ENCODE assay signal across 12 cellular contexts in the genomic region with DNA sequence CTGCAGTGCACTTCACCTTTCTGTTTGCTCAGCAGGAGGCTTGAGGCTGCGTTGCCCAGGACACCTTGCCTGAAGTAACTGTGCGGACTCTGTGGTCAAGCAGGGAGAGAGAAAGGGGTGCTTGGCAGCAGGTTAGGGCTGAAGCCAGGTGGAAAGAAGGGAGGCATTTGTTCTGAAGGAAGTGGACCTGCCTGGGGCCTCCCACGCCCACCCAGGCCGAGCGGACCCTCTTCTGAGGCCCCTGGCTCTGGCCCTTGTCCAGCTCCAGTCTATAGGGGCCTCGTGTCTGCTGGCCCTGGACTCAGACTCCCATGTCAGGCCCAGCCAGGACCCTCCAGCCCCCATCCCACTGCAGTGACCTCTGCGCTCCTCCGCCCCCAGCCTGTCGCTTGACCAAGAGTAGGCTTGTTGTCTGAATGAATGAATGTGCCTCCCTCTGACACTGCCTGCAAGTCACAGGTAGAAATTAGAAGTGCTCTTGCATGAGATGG. TPM values are rescaled to one million over a fixed set of nuclear protein-coding genes. Genes with fewer than 3 reads are reported as not detected.
DNase-seq lines count a peak whose midpoint lies in the region; TF ChIP-seq lines count a peak whose summit lies in the region.
"Had no signal": no experiment of that assay in that cellular context is flagged by ENCODE, and none has a peak within 500 bp of the region (broad histone marks: within the 10 kb centered on the region; RNA-seq: fewer than 3 reads in every experiment).

No MANE protein-coding gene starts in this region.

- H3K36me3 ChIP-seq in stomach = peaks cover 0 to 13% (median 10%) of the 10 kb centered on the region in 4 donors

- no peak for TF ChIP-seq POLR2A in lower leg skin (IDR thresholded peaks at IDR 0.05)
- TF ChIP-seq POLR2A in stomach (IDR thresholded peaks at IDR 0.05) = no peak

- H3K27ac ChIP-seq in stomach = no peak overlapping the region

- peaks cover 4% of the 10 kb centered on the region for H3K4me1 Mint-ChIP-seq in activated CD4-positive, alpha-beta T cell treated with anti-CD3 and anti-CD28 coated beads, Interleukin-2, amount 10 ng/mL, durations not matched to agents 24 days and 14 days

- WGBS in lower leg skin, 2 donors = 91 to 92% methylated on average over 9 of the region's 9 CpGs
- WGBS in stomach, 5 donors = 54 to 87% (median 60%) methylated on average over 9 of the region's 9 CpGs

- no peak overlapping the region for H3K4me3 Mint-ChIP-seq in activated CD4-positive, alpha-beta T cell treated with anti-CD3 and anti-CD28 coated beads, Interleukin-2, amount 10 ng/mL, durations not matched to agents 24 days and 14 days

- H3K9me3 Mint-ChIP-seq in activated CD4-positive, alpha-beta T cell treated with anti-CD3 and anti-CD28 coated beads, Interleukin-2, amount 10 ng/mL, durations not matched to agents 24 days and 14 days = peaks cover 14% of the 10 kb centered on the region

- no peak for TF ChIP-seq EP300 in stomach (IDR thresholded peaks at IDR 0.05)

- intact Hi-C loops in activated CD4-positive, alpha-beta T cell treated with anti-CD3 and anti-CD28 coated beads, Interleukin-2, amount 10 ng/mL, durations not matched to agents 24 days and 14 days (cut with micrococcal nuclease) = no loop called here
- intact Hi-C loops in lower leg skin (cut with DNase I; ENCODE audit: low total_unique reads) (no loop called here), stomach (cut with DNase I; ENCODE audit: low total_unique reads) (no loop called here)

- peaks cover 9 to 31% (median 19%) of the 10 kb centered on the region in 4 donors for H3K9me3 ChIP-seq in stomach

- H3K4me3 ChIP-seq in lower leg skin (ENCODE audit: low read depth, poor library complexity, severe bottlenecking) = no peak overlapping the region
- H3K4me3 ChIP-seq in stomach = peak overlapping the region in 1 of 4 donors; percentile 62

- DNase-seq in activated CD4-positive, alpha-beta T cell treated with anti-CD3 and anti-CD28 coated beads, Interleukin-2, amount 10 ng/mL, durations not matched to agents 24 days and 14 days = peak; percentile 55
- no peak for DNase-seq in activated CD4-positive, alpha-beta T cell treated with anti-CD3 and anti-CD28 coated beads, Interleukin-2, amount 50 U/mL, for 4 hours
- DNase-seq in NCI-H774 (lab: John Stamatoyannopoulos, UW) (peak; percentile 69), lower leg skin (ENCODE audit: low spot score in 2 of 2) (peak; percentile 11 to 81), stomach (peak; percentile 37), DMS79 treated with DMSO at 0.1 percent for 48 hours (lab: John Stamatoyannopoulos, UW) (no peak), NCI-H187 (lab: John Stamatoyannopoulos, UW) (no peak), CD1c-positive myeloid dendritic cell (ENCODE audit: extremely low spot score) (no peak)
- DNase-seq: activated CD4-positive, CD25-positive, alpha-beta regulatory T cell; activated gamma-delta T cell treated with Interleukin-2 at 50 U/mL for 16 hours; SK-N-SH; small intestine had no signal

- H3K36me3 Mint-ChIP-seq in activated CD4-positive, alpha-beta T cell treated with anti-CD3 and anti-CD28 coated beads, Interleukin-2, amount 10 ng/mL, durations not matched to agents 24 days and 14 days (ENCODE audit: low read depth) = peaks cover 6% of the 10 kb centered on the region

- TF ChIP-seq CTCF in lower leg skin (IDR thresholded peaks at IDR 0.05) (no peak), stomach (IDR thresholded peaks at IDR 0.05) (no peak)

- peaks cover 26 to 51% (median 47%) of the 10 kb centered on the region in 4 donors for H3K4me1 ChIP-seq in stomach

- peaks cover 26% of the 10 kb centered on the region for H3K27me3 Mint-ChIP-seq in activated CD4-positive, alpha-beta T cell treated with anti-CD3 and anti-CD28 coated beads, Interleukin-2, amount 10 ng/mL, durations not matched to agents 24 days and 14 days

- H3K27ac Mint-ChIP-seq in activated CD4-positive, alpha-beta T cell treated with anti-CD3 and anti-CD28 coated beads, Interleukin-2, amount 10 ng/mL, durations not matched to agents 24 days and 14 days = no peak overlapping the region

- peaks cover 0 to 16% (median 0%) of the 10 kb centered on the region in 3 donors for H3K27me3 ChIP-seq in stomach

RNA-seq across cellular contexts. Expression of gene SNED1, which starts 2.5 kb away (rescaled TPM):
- 1.3 and 1.9 TPM in 2 replicates for total RNA-seq in activated CD4-positive, alpha-beta T cell treated with anti-CD3 and anti-CD28 coated beads, Interleukin-2, amount 10 ng/mL, durations not matched to agents 24 days and 14 days
- total RNA-seq in lower leg skin (10 to 100 TPM in 3 of 4 donors, 1 to 10 TPM in 1; 9.0 to 18.4 (median 17.1) TPM), stomach (100 to 1,000 TPM in 1 of 5 donors, 10 to 100 TPM in 4; 11.4 to 106 (median 22.7) TPM)
- polyA plus RNA-seq in stomach = 1 to 10 TPM; 2.0 to 2.7 (median 2.3) TPM

Comparison
In these comparisons a context has a peak if more than half of its experiments do, and no peak if none do; other contexts are left out.
1. DNase-seq: peak in activated CD4-positive, alpha-beta T cell treated with anti-CD3 and anti-CD28 coated beads, Interleukin-2, amount 10 ng/mL, durations not matched to agents 24 days and 14 days (single experiment), NCI-H774 (single experiment), lower leg skin (2 of 2) and stomach (single experiment); none in activated CD4-positive, alpha-beta T cell treated with anti-CD3 and anti-CD28 coated beads, Interleukin-2, amount 50 U/mL, for 4 hours (0 of 2), DMS79 treated with DMSO at 0.1 percent for 48 hours (single experiment), NCI-H187 (0 of 2) and CD1c-positive myeloid dendritic cell (single experiment).